ENCODE assay signal across 11 cellular contexts in the genomic region with DNA sequence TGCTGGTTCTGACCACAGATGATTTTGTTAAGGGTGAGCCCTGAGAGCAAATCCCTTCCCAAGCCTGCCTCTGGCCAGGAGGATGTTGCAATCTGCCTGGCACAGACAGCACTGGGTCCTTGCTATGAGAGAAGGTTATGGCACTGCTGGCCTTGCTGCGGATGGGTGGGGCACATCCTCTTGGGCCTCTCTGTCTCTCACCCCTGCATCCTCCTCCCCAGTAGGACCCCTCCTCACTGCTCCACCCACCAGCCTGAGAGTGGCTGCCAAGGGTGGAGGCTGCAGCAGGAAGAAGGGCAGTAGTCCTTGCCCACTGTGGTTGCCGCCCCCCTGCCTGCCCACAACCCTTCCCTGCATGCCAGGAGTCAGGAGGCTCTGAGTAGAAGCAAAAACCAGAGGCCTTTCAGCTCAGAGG.
A peak's percentile ranks its signal among the peaks of the same experiment; 100 is the strongest.
DNase-seq lines count a peak whose midpoint lies in the region; ATAC-seq and TF ChIP-seq lines count a peak whose summit lies in the region.
"Had no signal": no experiment of that assay in that cellular context is flagged by ENCODE, and none has a peak within 500 bp of the region (broad histone marks: within the 10 kb centered on the region; RNA-seq: fewer than 3 reads in every experiment).

No MANE protein-coding gene starts in this region.

- peak overlapping the region; percentile 57 for H3K27ac Mint-ChIP-seq in T-helper 17 cell
- H3K27ac Mint-ChIP-seq in glutamatergic neuron (ENCODE audit: unreplicated experiment): peak overlapping the region; percentile 91

- DNase-seq in T-helper 17 cell (no peak), glutamatergic neuron (no peak), sciatic nerve (ENCODE audit: low spot score) (peak; percentile 73), UCSD-AML1 (lab: John Stamatoyannopoulos, UW; ENCODE audit: unreplicated experiment) (no peak), globus pallidus (ENCODE audit: low spot score) (no peak)
- DNase-seq in activated CD4-positive, alpha-beta T cell treated with anti-CD3 and anti-CD28 coated beads, Interleukin-2, amount 50 U/mL, for 4 hours: no peak
- DNase-seq: NCI-H748 treated with DMSO at 0.1 percent for 48 hours had no signal

- H3K36me3 Mint-ChIP-seq in T-helper 17 cell (ENCODE audit: low read depth) (no peaks in the 10 kb centered on the region), glutamatergic neuron (ENCODE audit: unreplicated experiment) (peaks cover 11% of the 10 kb centered on the region)

- H3K9me3 ChIP-seq in HEK293 (ENCODE audit: control insufficient read depth, insufficient read depth, low read depth, low read length): no peaks in the 10 kb centered on the region
- no peaks in the 10 kb centered on the region for H3K9me3 ChIP-seq in T-helper 17 cell (ENCODE audit: control insufficient read depth, low read length, poor library complexity, severe bottlenecking)

- peaks cover 8% of the 10 kb centered on the region for H3K9me3 Mint-ChIP-seq in glutamatergic neuron (ENCODE audit: unreplicated experiment)

- peaks cover 19% of the 10 kb centered on the region for H3K27me3 Mint-ChIP-seq in T-helper 17 cell
- peaks cover 3% of the 10 kb centered on the region for H3K27me3 Mint-ChIP-seq in glutamatergic neuron (ENCODE audit: unreplicated experiment)

- TF ChIP-seq CTCF in HEK293 (tag by site-specific recombination; IDR thresholded peaks at IDR 0.05) (no peak), glutamatergic neuron (IDR thresholded peaks at IDR 0.05; ENCODE audit: partially characterized antibody, unreplicated experiment) (no peak)

- H3K4me3 Mint-ChIP-seq in T-helper 17 cell (peak overlapping the region; percentile 19), glutamatergic neuron (ENCODE audit: unreplicated experiment) (peak overlapping the region; percentile 34)

- ATAC-seq in T-helper 17 cell (no peak), sciatic nerve (peak; percentile 91), GM19467 (IDR thresholded peaks at IDR 0.05; ENCODE audit: unreplicated experiment) (no peak)

- CTCF ChIA-PET in HEK293 (lab: Yijun Ruan, JAX): interaction anchor here (1.3 to 4.4 kb wide), 5 partner anchors 27 to 218 kb away, joined by 5 to 104 read pairs (median 8); no protein-coding TSS in a partner anchor

- intact Hi-C loops in sciatic nerve (cut with DNase I): no loop called here

- H3K27ac ChIP-seq in HEK293 (ENCODE audit: extremely low read depth, low read depth, low read length): no peak overlapping the region
- H3K27ac ChIP-seq: epithelial cell of prostate, parathyroid adenoma had no signal

- H3K4me1 Mint-ChIP-seq in T-helper 17 cell: peaks cover 31% of the 10 kb centered on the region
- H3K4me1 Mint-ChIP-seq in glutamatergic neuron (ENCODE audit: low read depth, unreplicated experiment): peaks cover 23% of the 10 kb centered on the region

- no peaks in the 10 kb centered on the region for H3K36me3 ChIP-seq in HEK293 (ENCODE audit: control insufficient read depth in 2 of 2, insufficient read depth in 1 of 2, low read length in 2 of 2)

- H3K4me3 ChIP-seq in HEK293 (ENCODE audit: low read depth, low read length): no peak overlapping the region

- peaks cover 9% of the 10 kb centered on the region for H3K4me1 ChIP-seq in HEK293 (ENCODE audit: control insufficient read depth, insufficient read depth, low read length)

- POLR2A ChIA-PET in HEK293 (lab: Yijun Ruan, JAX): no interaction called here

TF ChIP-seq in HEK293, 187 proteins besides CTCF, POLR2A, EP300 and RAD21:
- TF ChIP-seq ZFHX2 (tag by site-specific recombination; conservative IDR thresholded peaks at IDR 0.05) (peak; percentile 94), KLF1 (tag by site-specific recombination; IDR thresholded peaks at IDR 0.05) (peak; percentile 82), ZNF202 (tag by site-specific recombination; IDR thresholded peaks at IDR 0.05; ENCODE audit: borderline replicate concordance) (no peak), ZNF184 (tag by site-specific recombination; IDR thresholded peaks at IDR 0.05) (no peak), KLF9 (tag by site-specific recombination; IDR thresholded peaks at IDR 0.05; ENCODE audit: low read depth) (0 out of 2 replicates have a peak, but pooled peaks have one; percentile 6), ZIC2 (tag by site-specific recombination; IDR thresholded peaks at IDR 0.05) (peak; percentile 6; the same call in 1 of the 2 replicates), EGR2 (tag by site-specific recombination; IDR thresholded peaks at IDR 0.05; ENCODE audit: low read depth) (peak; percentile 89)
